ENCODE assay signal across 12 cellular contexts in genomic region chr13:48043789-48044503, GRCh38. TPM values are rescaled to one million over a fixed set of nuclear protein-coding genes. Genes with fewer than 3 reads are reported as not detected.
DNase-seq lines count a peak whose midpoint lies in the region; ATAC-seq and TF ChIP-seq lines count a peak whose summit lies in the region.
"Had no signal": no experiment of that assay in that cellular context is flagged by ENCODE, and none has a peak within 500 bp of the region (broad histone marks: within the 10 kb centered on the region; RNA-seq: fewer than 3 reads in every experiment).

No MANE protein-coding gene starts in this region.

- peaks cover 10 to 12% of the 10 kb centered on the region in 2 donors for H3K36me3 Mint-ChIP-seq in activated naive CD4-positive, alpha-beta T cell treated with anti-CD3 and anti-CD28 coated beads, Interleukin-2, amount 50 U/mL, for 72 hours

- H3K9me3 Mint-ChIP-seq in activated naive CD4-positive, alpha-beta T cell treated with anti-CD3 and anti-CD28 coated beads, Interleukin-2, amount 50 U/mL, for 72 hours = no peaks in the 10 kb centered on the region
- H3K9me3 Mint-ChIP-seq: activated B cell treated with CpG ODN at 0.5 μM for 24 hours had no signal

- DNase-seq in AG09309 (ENCODE audit: low read depth) = peak; percentile 28
- no peak for DNase-seq in activated naive CD4-positive, alpha-beta T cell treated with anti-CD3 and anti-CD28 coated beads, Interleukin-2, amount 50 U/mL, for 72 hours (ENCODE audit: low spot score in 2 of 2)
- DNase-seq in iris pigment epithelial cell (ENCODE audit: low read depth) = peak; percentile 81
- DNase-seq in NAMALWA (ENCODE audit: low spot score) = no peak
- DNase-seq in Ammon's horn (ENCODE audit: low spot score) = no peak
- DNase-seq in posterior vena cava (ENCODE audit: low spot score) = no peak
- DNase-seq: activated B cell treated with CpG ODN at 0.5 μM for 24 hours; central memory CD4-positive, alpha-beta T cell; DMS 273 treated with DMSO at 0.1 percent for 48 hours; OCI-M1 had no signal

- intact Hi-C loops in posterior vena cava (cut with DNase I) = no loop called here

- TF ChIP-seq CTCF in AG09309 (IDR thresholded peaks at IDR 0.05; ENCODE audit: control insufficient read depth, insufficient read depth, low read depth, low read length, missing control alignments) = no peak

- H3K27ac Mint-ChIP-seq in activated naive CD4-positive, alpha-beta T cell treated with anti-CD3 and anti-CD28 coated beads, Interleukin-2, amount 50 U/mL, for 72 hours = peak overlapping the region; percentile 45 to 50
- H3K27ac Mint-ChIP-seq: activated B cell treated with CpG ODN at 0.5 μM for 24 hours had no signal

- peak; percentile 60 for ATAC-seq in GM21447 (IDR thresholded peaks at IDR 0.05; ENCODE audit: unreplicated experiment)
- ATAC-seq in activated naive CD4-positive, alpha-beta T cell treated with anti-CD3 and anti-CD28 coated beads, Interleukin-2, amount 50 U/mL, for 72 hours = peak; percentile 74 to 85
- no peak for ATAC-seq in GM18520 (IDR thresholded peaks at IDR 0.05; ENCODE audit: unreplicated experiment)

- no peak overlapping the region for H3K4me3 ChIP-seq in AG09309 (ENCODE audit: control insufficient read depth, low read depth, low read length)

RNA-seq across cellular contexts. Expression of gene NUDT15, which starts 6.4 kb away (rescaled TPM):
- 10 to 100 TPM; 17.2 to 41.8 TPM for total RNA-seq in activated naive CD4-positive, alpha-beta T cell treated with anti-CD3 and anti-CD28 coated beads, Interleukin-2, amount 50 U/mL, for 72 hours
- 10 to 100 TPM in 1 of 2 donors, 1 to 10 TPM in 1; 8.5 to 10.3 TPM for total RNA-seq in posterior vena cava

RNA-seq across cellular contexts. Expression of gene SUCLA2, which starts 42.9 kb away (rescaled TPM):
- total RNA-seq in activated naive CD4-positive, alpha-beta T cell treated with anti-CD3 and anti-CD28 coated beads, Interleukin-2, amount 50 U/mL, for 72 hours = 10 to 100 TPM; 50.3 to 61.5 TPM
- 10 to 100 TPM; 41.8 to 44.1 TPM for total RNA-seq in posterior vena cava

RNA-seq across cellular contexts. Expression of gene MED4, which starts 51.0 kb away (rescaled TPM):
- total RNA-seq in activated naive CD4-positive, alpha-beta T cell treated with anti-CD3 and anti-CD28 coated beads, Interleukin-2, amount 50 U/mL, for 72 hours = 10 to 100 TPM; 51.5 to 70.4 TPM
- 10 to 100 TPM; 38.6 to 41.6 TPM for total RNA-seq in posterior vena cava

Comparison
In these comparisons a context has a peak if more than half of its experiments do, and no peak if none do; other contexts are left out.
1. DNase-seq: peak in AG09309 (single experiment) and iris pigment epithelial cell (single experiment); none in activated naive CD4-positive, alpha-beta T cell treated with anti-CD3 and anti-CD28 coated beads, Interleukin-2, amount 50 U/mL, for 72 hours (0 of 2), NAMALWA (single experiment), Ammon's horn (single experiment) and posterior vena cava (single experiment).